8 cellular contexts compared by ENCODE assay signal in genomic region chr5:149264432-149265069, GRCh38. TPM values are rescaled to one million over a fixed set of nuclear protein-coding genes. Genes with fewer than 3 reads are reported as not detected.
DNase-seq lines count a peak whose midpoint lies in the region; ATAC-seq and TF ChIP-seq lines count a peak whose summit lies in the region.

No MANE protein-coding gene starts in this region.

- intact Hi-C loops in activated CD4-positive, alpha-beta memory T cell treated with anti-CD3 and anti-CD28 coated beads for 36 hours (cut with micrococcal nuclease) = loop anchor here (1.0 kb wide), 1 partner anchor 123 kb away; the partner anchor contains the start of gene ABLIM3

- H3K27ac Mint-ChIP-seq in activated CD4-positive, alpha-beta memory T cell treated with anti-CD3 and anti-CD28 coated beads for 36 hours = no peak overlapping the region

- no peaks in the 10 kb centered on the region for H3K9me3 ChIP-seq in HEK293 (ENCODE audit: control insufficient read depth, insufficient read depth, low read depth, low read length)

- H3K4me1 Mint-ChIP-seq in activated CD4-positive, alpha-beta memory T cell treated with anti-CD3 and anti-CD28 coated beads for 36 hours (ENCODE audit: low read depth) = peaks cover 5% of the 10 kb centered on the region

- CTCF ChIA-PET in HEK293 (lab: Yijun Ruan, JAX) = interaction anchor here (0.8 to 2.8 kb wide), 26 partner anchors 10 to 534 kb away, joined by 3 to 14 read pairs (median 4); no protein-coding TSS in a partner anchor
- CTCF ChIA-PET in activated CD4-positive, alpha-beta memory T cell treated with anti-CD3 and anti-CD28 coated beads for 36 hours (lab: Charles Lee) = interaction anchor here (0.6 to 7.4 kb wide), 19 partner anchors 10 to 534 kb away, joined by 3 to 103 read pairs (median 3); partner anchors contain the start of gene ABLIM3

- no peak overlapping the region for H3K4me3 Mint-ChIP-seq in activated CD4-positive, alpha-beta memory T cell treated with anti-CD3 and anti-CD28 coated beads for 36 hours

- peaks cover 7% of the 10 kb centered on the region for H3K9me3 Mint-ChIP-seq in activated CD4-positive, alpha-beta memory T cell treated with anti-CD3 and anti-CD28 coated beads for 36 hours

- peak; percentile 42 to 72 for DNase-seq in NCI-H187 (lab: John Stamatoyannopoulos, UW)
- DNase-seq in activated CD4-positive, alpha-beta memory T cell treated with anti-CD3 and anti-CD28 coated beads for 36 hours = peak; percentile 65
- no peak for DNase-seq in foreskin keratinocyte
- peak; percentile 20 to 27 for DNase-seq in stimulated activated CD4-positive, alpha-beta T cell treated with anti-CD3 and anti-CD28 coated beads, Interleukin-15, amount 100 ng/mL, for 1 hour (ENCODE audit: low read depth in 1 of 2, low spot score in 1 of 2)
- DNase-seq in NK-92 treated with Interleukin-12 subunit alpha and Interleukin-12 subunit beta, amount 100 ng/mL, for 24 hours (lab: John Stamatoyannopoulos, UW) = no peak
- no peak for DNase-seq in epidermal melanocyte (ENCODE audit: insufficient read length, low spot score)

- H3K27ac ChIP-seq in HEK293 (ENCODE audit: extremely low read depth, low read depth, low read length) = no peak overlapping the region
- H3K27ac ChIP-seq in foreskin keratinocyte = no peak overlapping the region

- H3K27me3 Mint-ChIP-seq in activated CD4-positive, alpha-beta memory T cell treated with anti-CD3 and anti-CD28 coated beads for 36 hours = no peaks in the 10 kb centered on the region

- POLR2A ChIA-PET in HEK293 (lab: Yijun Ruan, JAX) = no interaction called here
- POLR2A ChIA-PET in activated CD4-positive, alpha-beta memory T cell treated with anti-CD3 and anti-CD28 coated beads for 36 hours (lab: Charles Lee) = no interaction called here

- H3K4me3 ChIP-seq in GM12875 (ENCODE audit: low read depth, low read length) = no peak overlapping the region
- H3K4me3 ChIP-seq in HEK293 (ENCODE audit: low read depth, low read length) = no peak overlapping the region

- ATAC-seq in foreskin keratinocyte = peak; percentile 93

- TF ChIP-seq CTCF in GM12875 (IDR thresholded peaks at IDR 0.05; ENCODE audit: borderline replicate concordance, insufficient read depth, low read depth, low read length) (peak; percentile 66), HEK293 (tag by site-specific recombination; IDR thresholded peaks at IDR 0.05) (no peak), foreskin keratinocyte (conservative IDR thresholded peaks at IDR 0.05) (peak; percentile 92)

- no peaks in the 10 kb centered on the region for H3K36me3 Mint-ChIP-seq in activated CD4-positive, alpha-beta memory T cell treated with anti-CD3 and anti-CD28 coated beads for 36 hours

- H3K4me1 ChIP-seq in HEK293 (ENCODE audit: control insufficient read depth, insufficient read depth, low read length) = no peaks in the 10 kb centered on the region
- H3K4me1 ChIP-seq in foreskin keratinocyte = peaks cover 3% of the 10 kb centered on the region

- H3K36me3 ChIP-seq in HEK293 (ENCODE audit: control insufficient read depth in 2 of 2, insufficient read depth in 1 of 2, low read length in 2 of 2) = no peaks in the 10 kb centered on the region

- peaks cover 6% of the 10 kb centered on the region for H3K27me3 ChIP-seq in foreskin keratinocyte

TF ChIP-seq in HEK293, 187 proteins besides CTCF, POLR2A, EP300 and RAD21:
- TF ChIP-seq ZNF311 (tag by site-specific recombination; IDR thresholded peaks at IDR 0.05; ENCODE audit: borderline replicate concordance) (no peak), ZNF544 (tag by site-specific recombination; IDR thresholded peaks at IDR 0.05) (no peak), ZNF10 (tag by site-specific recombination; IDR thresholded peaks at IDR 0.05) (no peak), ZNF791 (tag by site-specific recombination; IDR thresholded peaks at IDR 0.05) (no peak), ZNF335 (tag by site-specific recombination; conservative IDR thresholded peaks at IDR 0.05) (peak; percentile 43; the same call in 1 of the 2 replicates), ZBTB48 (tag by site-specific recombination; IDR thresholded peaks at IDR 0.05) (0 out of 2 replicates have a peak, but pooled peaks have one; percentile 26), ZNF341 (tag by site-specific recombination; IDR thresholded peaks at IDR 0.05; ENCODE audit: low read depth) (peak; percentile 83), ZNF654 (tag by site-specific recombination; IDR thresholded peaks at IDR 0.05; ENCODE audit: low read depth) (peak; percentile 59), ZNF274 (IDR thresholded peaks at IDR 0.05; ENCODE audit: low read length) (no peak), ZNF274 (tag by site-specific recombination; IDR thresholded peaks at IDR 0.05; ENCODE audit: borderline replicate concordance) (no peak), ZNF626 (tag by site-specific recombination; IDR thresholded peaks at IDR 0.05) (no peak), GLI2 (tag by site-specific recombination; IDR thresholded peaks at IDR 0.05; ENCODE audit: borderline replicate concordance, low read depth) (no peak), ZSCAN30 (tag by site-specific recombination; IDR thresholded peaks at IDR 0.05) (no peak), KLF10 (tag by site-specific recombination; IDR thresholded peaks at IDR 0.05) (no peak), ZBTB17 (tag by site-specific recombination; IDR thresholded peaks at IDR 0.05) (no peak), ZNF202 (tag by site-specific recombination; IDR thresholded peaks at IDR 0.05; ENCODE audit: borderline replicate concordance) (no peak)
- TF ChIP-seq, protein P1, sequence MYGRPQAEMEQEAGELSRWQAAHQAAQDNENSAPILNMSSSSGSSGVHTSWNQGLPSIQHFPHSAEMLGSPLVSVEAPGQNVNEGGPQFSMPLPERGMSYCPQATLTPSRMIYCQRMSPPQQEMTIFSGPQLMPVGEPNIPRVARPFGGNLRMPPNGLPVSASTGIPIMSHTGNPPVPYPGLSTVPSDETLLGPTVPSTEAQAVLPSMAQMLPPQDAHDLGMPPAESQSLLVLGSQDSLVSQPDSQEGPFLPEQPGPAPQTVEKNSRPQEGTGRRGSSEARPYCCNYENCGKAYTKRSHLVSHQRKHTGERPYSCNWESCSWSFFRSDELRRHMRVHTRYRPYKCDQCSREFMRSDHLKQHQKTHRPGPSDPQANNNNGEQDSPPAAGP (tag by site-specific recombination; IDR thresholded peaks at IDR 0.05) = no peak
- TF ChIP-seq, protein P2, sequence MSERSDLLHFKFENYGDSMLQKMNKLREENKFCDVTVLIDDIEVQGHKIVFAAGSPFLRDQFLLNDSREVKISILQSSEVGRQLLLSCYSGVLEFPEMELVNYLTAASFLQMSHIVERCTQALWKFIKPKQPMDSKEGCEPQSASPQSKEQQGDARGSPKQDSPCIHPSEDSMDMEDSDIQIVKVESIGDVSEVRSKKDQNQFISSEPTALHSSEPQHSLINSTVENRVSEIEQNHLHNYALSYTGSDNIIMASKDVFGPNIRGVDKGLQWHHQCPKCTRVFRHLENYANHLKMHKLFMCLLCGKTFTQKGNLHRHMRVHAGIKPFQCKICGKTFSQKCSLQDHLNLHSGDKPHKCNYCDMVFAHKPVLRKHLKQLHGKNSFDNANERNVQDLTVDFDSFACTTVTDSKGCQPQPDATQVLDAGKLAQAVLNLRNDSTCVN (tag by site-specific recombination; optimal IDR thresholded peaks at IDR 0.05) = peak; percentile 39

RNA-seq across cellular contexts. Expression of gene AFAP1L1, which starts 7.1 kb away (rescaled TPM):
- not detected for total RNA-seq in activated CD4-positive, alpha-beta memory T cell treated with anti-CD3 and anti-CD28 coated beads for 36 hours
- total RNA-seq in foreskin keratinocyte = 16.5 and 16.6 TPM in 2 replicates
- 9.8 and 10.1 TPM in 2 replicates for polyA plus RNA-seq in foreskin keratinocyte

Comparison
In these comparisons a context has a peak if more than half of its experiments do, and no peak if none do; other contexts are left out.
1. DNase-seq: peak in NCI-H187 (2 of 2), activated CD4-positive, alpha-beta memory T cell treated with anti-CD3 and anti-CD28 coated beads for 36 hours (single experiment) and stimulated activated CD4-positive, alpha-beta T cell treated with anti-CD3 and anti-CD28 coated beads, Interleukin-15, amount 100 ng/mL, for 1 hour (2 of 2); none in foreskin keratinocyte (0 of 2), NK-92 treated with Interleukin-12 subunit alpha and Interleukin-12 subunit beta, amount 100 ng/mL, for 24 hours (single experiment) and epidermal melanocyte (single experiment).
2. RNA of gene AFAP1L1, which starts 7.1 kb away (total RNA-seq): 16.5 to 16.6 TPM in foreskin keratinocyte; not detected in activated CD4-positive, alpha-beta memory T cell treated with anti-CD3 and anti-CD28 coated beads for 36 hours; every median in the first group is over 10 times any median in the second.